ENCODE assay signal across 27 cellular contexts in genomic region chr13:37906880-37907279, GRCh38. TPM values are rescaled to one million over a fixed set of nuclear protein-coding genes. Genes with fewer than 3 reads are reported as not detected.
"Had no signal": no experiment of that assay in that cellular context is flagged by ENCODE, and none has a peak within 500 bp of the region (broad histone marks: within the 10 kb centered on the region; RNA-seq: fewer than 3 reads in every experiment).

No MANE protein-coding gene starts in this region.

- H2AFZ ChIP-seq: hepatocyte had no signal

- H3K79me2 ChIP-seq: hepatocyte had no signal

- H3K4me3 ChIP-seq: colonic mucosa, esophagus squamous epithelium, gastrocnemius medialis, heart left ventricle, hepatocyte, left lung, lower lobe of right lung, mucosa of descending colon had no signal

- ATAC-seq: effector memory CD8-positive, alpha-beta T cell; esophagus mucosa; gastrocnemius medialis; heart left ventricle; left lung; left ventricle myocardium superior; lower lobe of right lung; mucosa of descending colon had no signal

- DNase-seq: colonic mucosa; cortex of kidney; effector CD8-positive, alpha-beta T cell; effector memory CD8-positive, alpha-beta T cell; endodermal cell; erythroblast; esophagus squamous epithelium; foreskin fibroblast; foreskin melanocyte; gastrocnemius medialis; heart left ventricle; hypothalamus; immature natural killer cell; islet precursor cell; kidney; kidney glomerular epithelial cell; left lung; left ventricle myocardium superior; lower lobe of right lung; mesenchymal stem cell; mucosa of descending colon; naive B cell had no signal

- H3K27ac ChIP-seq: colonic mucosa, epithelial cell of prostate, esophagus squamous epithelium, gastrocnemius medialis, heart left ventricle, hepatocyte, left lung, lower lobe of right lung had no signal

- H3K4me2 ChIP-seq: hepatocyte had no signal

- H3K36me3 ChIP-seq: colonic mucosa, esophagus squamous epithelium, gastrocnemius medialis, heart left ventricle, left lung, lower lobe of right lung had no signal

- H3K4me1 ChIP-seq: colonic mucosa, esophagus squamous epithelium, gastrocnemius medialis, heart left ventricle, left lung, lower lobe of right lung had no signal

- H3K9me3 ChIP-seq: colonic mucosa, esophagus squamous epithelium, gastrocnemius medialis, lower lobe of right lung, mucosa of descending colon had no signal

- FAIRE-seq: endometrium, kidney had no signal

- H3K27me3 ChIP-seq: colonic mucosa, esophagus squamous epithelium, gastrocnemius medialis, heart left ventricle, hepatocyte, left lung had no signal

RNA-seq across cellular contexts. Expression of gene TRPC4, which starts 37.3 kb away (rescaled TPM):
- total RNA-seq: dermis microvascular lymphatic vessel endothelial cell, esophagus mucosa had no signal
- polyA plus RNA-seq: immature natural killer cell had no signal
